ENCODE assay signal across 35 cellular contexts in genomic region chr14:52094871-52095270, GRCh38.
"Had no signal": no experiment of that assay in that cellular context is flagged by ENCODE, and none has a peak within 500 bp of the region (broad histone marks: within the 10 kb centered on the region; RNA-seq: fewer than 3 reads in every experiment).

No MANE protein-coding gene starts in this region.

- H3K4me3 ChIP-seq: ascending aorta, breast epithelium, cardiac muscle cell, colonic mucosa, esophagus squamous epithelium, gastroesophageal sphincter, heart right ventricle had no signal

- H3K9me3 ChIP-seq: ascending aorta, breast epithelium, colonic mucosa, esophagus squamous epithelium, gastroesophageal sphincter, heart right ventricle had no signal

- H3K27ac Mint-ChIP-seq: activated B cell treated with CpG ODN at 0.5 μM for 24 hours; activated CD8-positive, alpha-beta memory T cell treated with anti-CD3 and anti-CD28 coated beads, Interleukin-2, amount 10 ng/mL, durations not matched to agents 7 days and 5 days; activated CD8-positive, alpha-beta T cell treated with anti-CD3 and anti-CD28 coated beads, Interleukin-2, amount 10 ng/mL, durations not matched to agents 7 days and 5 days; activated naive CD4-positive, alpha-beta T cell treated with anti-CD3 and anti-CD28 coated beads for 36 hours; activated naive CD4-positive, alpha-beta T cell treated with anti-CD3 and anti-CD28 coated beads, Interleukin-2, amount 50 U/mL, for 24 hours; activated naive CD8-positive, alpha-beta T cell treated with anti-CD3 and anti-CD28 coated beads for 36 hours; activated naive CD8-positive, alpha-beta T cell treated with anti-CD3 and anti-CD28 coated beads, Interleukin-2, amount 50 U/mL, for 24 hours; activated T-helper 1 cell treated with anti-CD3 and anti-CD28 coated beads, Interleukin-12 subunit alpha, Interleukin-12 subunit beta, Interleukin-2, Interleukin-4 antibody, amounts not matched to agents 30 ng/mL and 10 ng/mL and 1 ng/mL, durations not matched to agents 14 hours and 24 hours and 36 hours; activated T-helper 2 cell treated with anti-CD3 and anti-CD28 coated beads, Interferon-gamma antibody, Interleukin-2, Interleukin-4, amounts not matched to agents 10 μg/mL and 5 μg/mL and 100 μg/mL, durations not matched to agents 14 hours and 24 hours and 36 hours; T-cell; T-helper 1 cell treated with Interleukin-12 subunit alpha and Interleukin-12 subunit beta and Interleukin-4 antibody, amounts not matched to agents 30 μg/mL and 1 μg/mL, for 36 hours; T-helper 2 cell treated with Interferon-gamma antibody and Interleukin-4, amounts not matched to agents 5 μg/mL and 100 μg/mL, for 36 hours had no signal

- H3K27me3 ChIP-seq: ascending aorta, breast epithelium, cardiac muscle cell, colonic mucosa, gastroesophageal sphincter, heart right ventricle had no signal

- H3K36me3 ChIP-seq: ascending aorta, breast epithelium, cardiac muscle cell, colonic mucosa, esophagus squamous epithelium, gastroesophageal sphincter, heart right ventricle, WERI-Rb-1 had no signal

- ATAC-seq: activated CD4-positive, CD25-positive, alpha-beta regulatory T cell treated with anti-CD3 and anti-CD28 coated beads, Interleukin-2, amount 50 U/mL, for 24 hours; activated CD8-positive, alpha-beta memory T cell treated with anti-CD3 and anti-CD28 coated beads, Interleukin-2, amount 10 ng/mL, durations not matched to agents 7 days and 5 days; activated CD8-positive, alpha-beta T cell treated with anti-CD3 and anti-CD28 coated beads, Interleukin-2, amount 10 ng/mL, durations not matched to agents 7 days and 5 days; activated naive CD8-positive, alpha-beta T cell treated with anti-CD3 and anti-CD28 coated beads, Interleukin-2, amount 50 U/mL, for 24 hours; gastroesophageal sphincter; heart right ventricle; T-cell had no signal

- DNase-seq: activated B cell treated with CpG ODN at 0.5 μM for 24 hours; activated CD4-positive, alpha-beta T cell treated with anti-CD3 and anti-CD28 coated beads for 48 hours; activated CD4-positive, alpha-beta T cell treated with anti-CD3 and anti-CD28 coated beads, Interleukin-2, amount 50 U/mL, for 1 hour; activated CD4-positive, alpha-beta T cell treated with anti-CD3 and anti-CD28 coated beads, Interleukin-2, amount 50 U/mL, for 48 hours; activated CD8-positive, alpha-beta memory T cell treated with anti-CD3 and anti-CD28 coated beads, Interleukin-2, amount 10 ng/mL, durations not matched to agents 7 days and 5 days; activated CD8-positive, alpha-beta memory T cell treated with anti-CD3 and anti-CD28 coated beads, Interleukin-2, amount 50 U/mL, for 4 hours; activated CD8-positive, alpha-beta T cell treated with anti-CD3 and anti-CD28 coated beads, Interleukin-2, amount 10 ng/mL, durations not matched to agents 7 days and 5 days; activated effector memory CD4-positive, alpha-beta T cell treated with anti-CD3 and anti-CD28 coated beads, Interleukin-2, amount 50 U/mL, for 16 hours; activated naive CD4-positive, alpha-beta T cell treated with anti-CD3 and anti-CD28 coated beads for 36 hours; activated naive CD8-positive, alpha-beta T cell treated with anti-CD3 and anti-CD28 coated beads for 36 hours; activated naive CD8-positive, alpha-beta T cell treated with anti-CD3 and anti-CD28 coated beads, Interleukin-2, amount 50 U/mL, for 24 hours; activated T-cell treated with anti-CD3 and anti-CD28 coated beads, Interleukin-2, amount 50 U/mL, for 1 hour; activated T-cell treated with anti-CD3 and anti-CD28 coated beads, Interleukin-2, amount 50 U/mL, for 48 hours; central memory CD4-positive, alpha-beta T cell; cerebellar nuclear complex; colonic mucosa; effector CD8-positive, alpha-beta T cell; esophagus squamous epithelium; foreskin melanocyte; heart right ventricle; T-cell; T1000; WERI-Rb-1 had no signal

- H3K36me3 Mint-ChIP-seq: activated CD8-positive, alpha-beta memory T cell treated with anti-CD3 and anti-CD28 coated beads, Interleukin-2, amount 10 ng/mL, durations not matched to agents 7 days and 5 days; activated naive CD8-positive, alpha-beta T cell treated with anti-CD3 and anti-CD28 coated beads for 36 hours; brain; T-cell had no signal

- H3K9me3 Mint-ChIP-seq: activated B cell treated with CpG ODN at 0.5 μM for 24 hours; activated naive CD4-positive, alpha-beta T cell treated with anti-CD3 and anti-CD28 coated beads for 36 hours; activated naive CD4-positive, alpha-beta T cell treated with anti-CD3 and anti-CD28 coated beads, Interleukin-2, amount 50 U/mL, for 24 hours; activated naive CD8-positive, alpha-beta T cell treated with anti-CD3 and anti-CD28 coated beads for 36 hours; activated naive CD8-positive, alpha-beta T cell treated with anti-CD3 and anti-CD28 coated beads, Interleukin-2, amount 50 U/mL, for 24 hours; activated T-helper 1 cell treated with anti-CD3 and anti-CD28 coated beads, Interleukin-12 subunit alpha, Interleukin-12 subunit beta, Interleukin-2, Interleukin-4 antibody, amounts not matched to agents 30 ng/mL and 10 ng/mL and 1 ng/mL, durations not matched to agents 14 hours and 24 hours and 36 hours; activated T-helper 2 cell treated with anti-CD3 and anti-CD28 coated beads, Interferon-gamma antibody, Interleukin-2, Interleukin-4, amounts not matched to agents 10 μg/mL and 5 μg/mL and 100 μg/mL, durations not matched to agents 14 hours and 24 hours and 36 hours; brain; T-helper 1 cell treated with Interleukin-12 subunit alpha and Interleukin-12 subunit beta and Interleukin-4 antibody, amounts not matched to agents 30 μg/mL and 1 μg/mL, for 36 hours; T-helper 2 cell treated with Interferon-gamma antibody and Interleukin-4, amounts not matched to agents 5 μg/mL and 100 μg/mL, for 36 hours had no signal

- H3K4me1 ChIP-seq: ascending aorta, breast epithelium, colonic mucosa, esophagus squamous epithelium, gastroesophageal sphincter had no signal

- H3K4me3 Mint-ChIP-seq: activated B cell treated with CpG ODN at 0.5 μM for 24 hours; activated CD8-positive, alpha-beta memory T cell treated with anti-CD3 and anti-CD28 coated beads, Interleukin-2, amount 10 ng/mL, durations not matched to agents 7 days and 5 days; activated CD8-positive, alpha-beta T cell treated with anti-CD3 and anti-CD28 coated beads, Interleukin-2, amount 10 ng/mL, durations not matched to agents 7 days and 5 days; activated naive CD4-positive, alpha-beta T cell treated with anti-CD3 and anti-CD28 coated beads for 36 hours; activated naive CD4-positive, alpha-beta T cell treated with anti-CD3 and anti-CD28 coated beads, Interleukin-2, amount 50 U/mL, for 24 hours; activated naive CD8-positive, alpha-beta T cell treated with anti-CD3 and anti-CD28 coated beads for 36 hours; activated naive CD8-positive, alpha-beta T cell treated with anti-CD3 and anti-CD28 coated beads, Interleukin-2, amount 50 U/mL, for 24 hours; activated T-helper 1 cell treated with anti-CD3 and anti-CD28 coated beads, Interleukin-12 subunit alpha, Interleukin-12 subunit beta, Interleukin-2, Interleukin-4 antibody, amounts not matched to agents 30 ng/mL and 10 ng/mL and 1 ng/mL, durations not matched to agents 14 hours and 24 hours and 36 hours; brain; T-cell; T-helper 1 cell treated with Interleukin-12 subunit alpha and Interleukin-12 subunit beta and Interleukin-4 antibody, amounts not matched to agents 30 μg/mL and 1 μg/mL, for 36 hours; T-helper 2 cell treated with Interferon-gamma antibody and Interleukin-4, amounts not matched to agents 5 μg/mL and 100 μg/mL, for 36 hours had no signal

- H3K4me1 Mint-ChIP-seq: activated B cell treated with CpG ODN at 0.5 μM for 24 hours; activated CD8-positive, alpha-beta memory T cell treated with anti-CD3 and anti-CD28 coated beads, Interleukin-2, amount 10 ng/mL, durations not matched to agents 7 days and 5 days; activated naive CD4-positive, alpha-beta T cell treated with anti-CD3 and anti-CD28 coated beads, Interleukin-2, amount 50 U/mL, for 24 hours; activated naive CD8-positive, alpha-beta T cell treated with anti-CD3 and anti-CD28 coated beads for 36 hours; activated naive CD8-positive, alpha-beta T cell treated with anti-CD3 and anti-CD28 coated beads, Interleukin-2, amount 50 U/mL, for 24 hours; brain; T-cell had no signal

- H3K27ac ChIP-seq: ascending aorta, breast epithelium, cardiac muscle cell, colonic mucosa, epithelial cell of prostate, esophagus squamous epithelium, gastroesophageal sphincter, heart right ventricle, WERI-Rb-1 had no signal
